Comparison of ENCODE assay signal across 8 cellular contexts in the genomic region with DNA sequence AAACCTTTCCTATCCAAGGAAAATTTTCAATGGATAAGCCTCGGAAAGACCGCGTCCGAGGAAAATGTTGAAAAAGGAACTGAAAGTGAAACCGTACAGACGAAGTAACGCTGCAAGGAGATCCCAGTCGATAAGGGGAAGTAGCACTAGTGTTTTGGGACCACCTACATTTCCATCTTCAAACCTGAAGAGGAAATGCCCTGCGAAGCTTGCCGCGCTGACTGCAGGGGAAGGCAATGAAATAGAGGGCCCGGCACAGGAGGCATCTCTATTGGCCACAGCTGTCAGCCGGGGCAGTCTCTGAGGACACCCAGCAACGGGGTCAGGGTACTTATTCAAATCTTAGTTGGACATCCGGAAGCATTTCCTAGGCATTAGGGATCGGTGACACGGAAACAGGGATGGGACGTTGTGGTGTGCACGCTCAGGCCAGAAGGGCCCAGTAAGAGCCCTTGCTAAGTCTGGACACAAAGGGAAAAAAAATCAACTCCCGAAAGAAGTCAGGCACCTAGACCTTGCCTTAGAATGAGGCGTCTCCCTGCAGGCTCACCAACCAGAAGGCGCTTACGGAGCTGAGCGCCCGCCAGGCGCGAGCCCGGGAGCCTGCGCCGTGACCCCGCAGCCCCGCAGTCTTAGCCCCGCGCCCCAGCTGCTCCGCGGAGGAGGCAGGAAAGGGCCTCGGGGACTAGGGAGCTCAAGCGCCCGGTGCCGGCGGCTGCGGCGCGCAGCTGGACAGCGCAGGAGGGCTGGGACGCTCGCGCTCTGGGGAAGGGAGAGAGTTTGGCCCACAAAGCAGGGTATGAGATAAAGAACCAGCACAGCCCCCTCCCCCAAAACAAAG. TPM values are rescaled to one million over a fixed set of nuclear protein-coding genes. Genes with fewer than 3 reads are reported as not detected.
DNase-seq lines count a peak whose midpoint lies in the region; ATAC-seq and TF ChIP-seq lines count a peak whose summit lies in the region.

No MANE protein-coding gene starts in this region.

- DNase-seq in CD8-positive, alpha-beta memory T cell: peak; percentile 49 to 80 (median 72)
- peak; percentile 94 for DNase-seq in NCI-H82 (lab: John Stamatoyannopoulos, UW)
- peak; percentile 89 for DNase-seq in activated CD8-positive, alpha-beta memory T cell treated with anti-CD3 and anti-CD28 coated beads, Interleukin-2, amount 10 ng/mL, durations not matched to agents 7 days and 5 days
- DNase-seq in epithelial cell of esophagus (ENCODE audit: low read depth): peak; percentile 53
- peak; percentile 69 for DNase-seq in midbrain (lab: John Stamatoyannopoulos, UW)
- peak; percentile 68 to 75 for DNase-seq in stimulated activated naive CD8-positive, alpha-beta T cell treated with anti-CD3 and anti-CD28 coated beads, Interleukin-15, amount 100 ng/mL, for 72 hours

- peaks cover 7 to 84% (median 22%) of the 10 kb centered on the region in 3 donors for H3K36me3 Mint-ChIP-seq in CD8-positive, alpha-beta memory T cell
- peaks cover 55% of the 10 kb centered on the region for H3K36me3 Mint-ChIP-seq in activated CD8-positive, alpha-beta memory T cell treated with anti-CD3 and anti-CD28 coated beads, Interleukin-2, amount 10 ng/mL, durations not matched to agents 7 days and 5 days

- peak overlapping the region; percentile 88 to 97 (median 92) for H3K4me3 Mint-ChIP-seq in CD8-positive, alpha-beta memory T cell
- H3K4me3 Mint-ChIP-seq in activated CD8-positive, alpha-beta memory T cell treated with anti-CD3 and anti-CD28 coated beads, Interleukin-2, amount 10 ng/mL, durations not matched to agents 7 days and 5 days: peak overlapping the region; percentile 80
- H3K4me3 Mint-ChIP-seq in stimulated activated naive CD8-positive, alpha-beta T cell treated with anti-CD3 and anti-CD28 coated beads, Interleukin-15, amount 100 ng/mL, for 72 hours: peak overlapping the region; percentile 95 to 96

- H3K27me3 Mint-ChIP-seq in CD8-positive, alpha-beta memory T cell: no peaks in the 10 kb centered on the region
- H3K27me3 Mint-ChIP-seq in activated CD8-positive, alpha-beta memory T cell treated with anti-CD3 and anti-CD28 coated beads, Interleukin-2, amount 10 ng/mL, durations not matched to agents 7 days and 5 days: no peaks in the 10 kb centered on the region
- no peaks in the 10 kb centered on the region for H3K27me3 Mint-ChIP-seq in stimulated activated naive CD8-positive, alpha-beta T cell treated with anti-CD3 and anti-CD28 coated beads, Interleukin-15, amount 100 ng/mL, for 72 hours

- no peaks in the 10 kb centered on the region for H3K9me3 Mint-ChIP-seq in CD8-positive, alpha-beta memory T cell
- no peaks in the 10 kb centered on the region for H3K9me3 Mint-ChIP-seq in activated CD8-positive, alpha-beta memory T cell treated with anti-CD3 and anti-CD28 coated beads, Interleukin-2, amount 10 ng/mL, durations not matched to agents 7 days and 5 days (ENCODE audit: low read depth)
- H3K9me3 Mint-ChIP-seq in stimulated activated naive CD8-positive, alpha-beta T cell treated with anti-CD3 and anti-CD28 coated beads, Interleukin-15, amount 100 ng/mL, for 72 hours: no peaks in the 10 kb centered on the region

- peak overlapping the region; percentile 99 for H3K4me3 ChIP-seq in CD8-positive, alpha-beta memory T cell (ENCODE audit: low read length)
- H3K4me3 ChIP-seq in epithelial cell of esophagus (ENCODE audit: low read length): peak overlapping the region; percentile 96

- no peaks in the 10 kb centered on the region for H3K9me3 ChIP-seq in CD8-positive, alpha-beta memory T cell (ENCODE audit: low read length)

- peak overlapping the region; percentile 89 to 100 (median 99) for H3K27ac Mint-ChIP-seq in CD8-positive, alpha-beta memory T cell
- peak overlapping the region; percentile 99 for H3K27ac Mint-ChIP-seq in activated CD8-positive, alpha-beta memory T cell treated with anti-CD3 and anti-CD28 coated beads, Interleukin-2, amount 10 ng/mL, durations not matched to agents 7 days and 5 days
- peak overlapping the region; percentile 100 for H3K27ac Mint-ChIP-seq in stimulated activated naive CD8-positive, alpha-beta T cell treated with anti-CD3 and anti-CD28 coated beads, Interleukin-15, amount 100 ng/mL, for 72 hours

- H3K27me3 ChIP-seq in CD8-positive, alpha-beta memory T cell (ENCODE audit: insufficient read depth, low read length, poor library complexity, severe bottlenecking): no peaks in the 10 kb centered on the region

- TF ChIP-seq CTCF in epithelial cell of esophagus (IDR thresholded peaks at IDR 0.05; ENCODE audit: insufficient read depth, low read depth, low read length, missing control alignments): no peak

- POLR2A ChIA-PET in CD8-positive, alpha-beta memory T cell (lab: Charles Lee): interaction anchor here (0.6 to 5.0 kb wide), 17 partner anchors 7 to 694 kb away, joined by 3 to 81 read pairs (median 5); a partner anchor contains a TSS

- H3K4me1 ChIP-seq in CD8-positive, alpha-beta memory T cell (ENCODE audit: insufficient read depth, low read length): peaks cover 23% of the 10 kb centered on the region

- CTCF ChIA-PET in CD8-positive, alpha-beta memory T cell (lab: Charles Lee): interaction anchor here (0.9 to 4.4 kb wide), 16 partner anchors 7 to 208 kb away, joined by 3 to 61 read pairs (median 4); a partner anchor contains a TSS
- CTCF ChIA-PET in activated CD8-positive, alpha-beta memory T cell treated with anti-CD3 and anti-CD28 coated beads, Interleukin-2, amount 10 ng/mL, durations not matched to agents 7 days and 5 days (lab: Charles Lee): interaction anchor here (0.9 to 5.2 kb wide), 10 partner anchors 10 to 367 kb away, joined by 3 to 58 read pairs (median 7); a partner anchor contains a TSS

- peak overlapping the region; percentile 94 for H3K27ac ChIP-seq in CD8-positive, alpha-beta memory T cell (ENCODE audit: low read depth, low read length)

- H3K36me3 ChIP-seq in CD8-positive, alpha-beta memory T cell (ENCODE audit: insufficient read depth, low read length): peaks cover 50% of the 10 kb centered on the region

- peaks cover 32 to 62% (median 49%) of the 10 kb centered on the region in 3 donors for H3K4me1 Mint-ChIP-seq in CD8-positive, alpha-beta memory T cell
- H3K4me1 Mint-ChIP-seq in activated CD8-positive, alpha-beta memory T cell treated with anti-CD3 and anti-CD28 coated beads, Interleukin-2, amount 10 ng/mL, durations not matched to agents 7 days and 5 days: peaks cover 54% of the 10 kb centered on the region
- H3K4me1 Mint-ChIP-seq in stimulated activated naive CD8-positive, alpha-beta T cell treated with anti-CD3 and anti-CD28 coated beads, Interleukin-15, amount 100 ng/mL, for 72 hours: peaks cover 61% of the 10 kb centered on the region

- peak; percentile 30 for ATAC-seq in GM19372 (IDR thresholded peaks at IDR 0.05; ENCODE audit: low read depth, unreplicated experiment)
- ATAC-seq in HG03460 (IDR thresholded peaks at IDR 0.05; ENCODE audit: unreplicated experiment): peak; percentile 45
- ATAC-seq in activated CD8-positive, alpha-beta memory T cell treated with anti-CD3 and anti-CD28 coated beads, Interleukin-2, amount 10 ng/mL, durations not matched to agents 7 days and 5 days: peak; percentile 63
- ATAC-seq in stimulated activated naive CD8-positive, alpha-beta T cell treated with anti-CD3 and anti-CD28 coated beads, Interleukin-15, amount 100 ng/mL, for 72 hours: peak; percentile 69

RNA-seq across cellular contexts. Expression of a gene that starts 0.6 kb away (rescaled TPM):
- total RNA-seq in CD8-positive, alpha-beta memory T cell: 10 to 100 TPM; 63.3 to 67.7 TPM
- 6.7 TPM for polyA plus RNA-seq in CD8-positive, alpha-beta memory T cell
- total RNA-seq in activated CD8-positive, alpha-beta memory T cell treated with anti-CD3 and anti-CD28 coated beads, Interleukin-2, amount 10 ng/mL, durations not matched to agents 7 days and 5 days: 10 to 100 TPM; 75.4 to 90.1 TPM

RNA-seq across cellular contexts. Expression of a gene that starts 6.4 kb away (rescaled TPM):
- total RNA-seq in CD8-positive, alpha-beta memory T cell: 10 to 100 TPM; 40.2 to 46.1 TPM
- polyA plus RNA-seq in CD8-positive, alpha-beta memory T cell: 288 TPM
- 10 to 100 TPM; 62.8 TPM for total RNA-seq in activated CD8-positive, alpha-beta memory T cell treated with anti-CD3 and anti-CD28 coated beads, Interleukin-2, amount 10 ng/mL, durations not matched to agents 7 days and 5 days

RNA-seq across cellular contexts. Expression of a gene that starts 24.2 kb away (rescaled TPM):
- 10 to 100 TPM; 11.6 to 14.1 TPM for total RNA-seq in CD8-positive, alpha-beta memory T cell
- polyA plus RNA-seq in CD8-positive, alpha-beta memory T cell: 18.3 TPM
- total RNA-seq in activated CD8-positive, alpha-beta memory T cell treated with anti-CD3 and anti-CD28 coated beads, Interleukin-2, amount 10 ng/mL, durations not matched to agents 7 days and 5 days: 10 to 100 TPM; 13.5 to 14.0 TPM

RNA-seq across cellular contexts. Expression of a gene that starts 24.6 kb away (rescaled TPM):
- 100 to 1,000 TPM; 147 to 149 TPM for total RNA-seq in CD8-positive, alpha-beta memory T cell
- 213 TPM for polyA plus RNA-seq in CD8-positive, alpha-beta memory T cell
- total RNA-seq in activated CD8-positive, alpha-beta memory T cell treated with anti-CD3 and anti-CD28 coated beads, Interleukin-2, amount 10 ng/mL, durations not matched to agents 7 days and 5 days: 100 to 1,000 TPM; 260 to 273 TPM

RNA-seq across cellular contexts. Expression of a gene that starts 44.2 kb away (rescaled TPM):
- under 1 TPM; 0.09 TPM for total RNA-seq in CD8-positive, alpha-beta memory T cell
- not detected for polyA plus RNA-seq in CD8-positive, alpha-beta memory T cell
- total RNA-seq in activated CD8-positive, alpha-beta memory T cell treated with anti-CD3 and anti-CD28 coated beads, Interleukin-2, amount 10 ng/mL, durations not matched to agents 7 days and 5 days: under 1 TPM; 0.12 TPM

Comparison
In these comparisons a context has a peak if more than half of its experiments do, and no peak if none do; other contexts are left out.
1. Peak in every context shown above with its lines: DNase-seq, ATAC-seq, H3K4me3 ChIP-seq and H3K27ac ChIP-seq.